In genomic region chr3:172515130-172515918, GRCh38 we compare ENCODE assay signal across 9 cellular contexts. TPM values are rescaled to one million over a fixed set of nuclear protein-coding genes. Genes with fewer than 3 reads are reported as not detected.
DNase-seq lines count a peak whose midpoint lies in the region; ATAC-seq and TF ChIP-seq lines count a peak whose summit lies in the region.
"Had no signal": no experiment of that assay in that cellular context is flagged by ENCODE, and none has a peak within 500 bp of the region (broad histone marks: within the 10 kb centered on the region; RNA-seq: fewer than 3 reads in every experiment).

No MANE protein-coding gene starts in this region.

- H4K8ac ChIP-seq in H9 (replicated peaks; ENCODE audit: insufficient read length, low read depth, low read length): no peak overlapping the region

- no peak overlapping the region for H3K23ac ChIP-seq in H9 (ENCODE audit: insufficient read length, low read depth, low read length)

- H2BK12ac ChIP-seq in H9 (ENCODE audit: insufficient read length, low read depth, low read length): no peak overlapping the region

- H2AFZ ChIP-seq in H9 (ENCODE audit: low read length): peak overlapping the region; percentile 29

- TF ChIP-seq CTCF in H9 (conservative IDR thresholded peaks at IDR 0.05) (no peak), esophagus muscularis mucosa (IDR thresholded peaks at IDR 0.05) (no peak), sigmoid colon (IDR thresholded peaks at IDR 0.05) (no peak)

- H3K27me3 ChIP-seq in H9 (ENCODE audit: insufficient read depth, low read length): no peaks in the 10 kb centered on the region
- no peaks in the 10 kb centered on the region for H3K27me3 ChIP-seq in esophagus muscularis mucosa
- no peaks in the 10 kb centered on the region for H3K27me3 ChIP-seq in sigmoid colon
- H3K27me3 ChIP-seq: testis had no signal

- H3K4me3 Mint-ChIP-seq in H9 (no peak overlapping the region), T-cell (peak overlapping the region; percentile 18 to 93 (median 49))

- no peak overlapping the region for H2AK5ac ChIP-seq in H9 (ENCODE audit: insufficient read length, low read length)

- no peak overlapping the region for H3K4me2 ChIP-seq in H9 (ENCODE audit: insufficient read depth, insufficient read length, low read length)

- TF ChIP-seq EP300 in esophagus muscularis mucosa (IDR thresholded peaks at IDR 0.05) (no peak), sigmoid colon (IDR thresholded peaks at IDR 0.05) (no peak)

- POLR2A ChIA-PET in T-cell (lab: Charles Lee): interaction anchor here in 1 of 2 donors (0.6 kb wide), 1 partner anchor 153 kb away, joined by 10 read pairs; no protein-coding TSS in a partner anchor

- no peak overlapping the region for H3K14ac ChIP-seq in H9 (ENCODE audit: insufficient read depth, low read length)

- H4K20me1 ChIP-seq in H9 (ENCODE audit: control insufficient read depth, insufficient read depth, insufficient read length): no peaks in the 10 kb centered on the region

- H2BK5ac ChIP-seq in H9 (ENCODE audit: insufficient read length, low read length): no peak overlapping the region

- no CpG with 5 or more reads among the region's 4 CpGs for WGBS in H9 (ENCODE audit: extremely low coverage, insufficient read length, low lambda C conversion rate)
- WGBS in esophagus muscularis mucosa: 30% methylated on average over 4 of the region's 4 CpGs
- 15 to 45% methylated on average over 4 of the region's 4 CpGs for WGBS in sigmoid colon, 2 donors

- no peak overlapping the region for H3K18ac ChIP-seq in H9 (ENCODE audit: insufficient read length, low read depth, low read length)

- H3K27ac ChIP-seq in H9 (ENCODE audit: insufficient read length, low read depth, low read length) (no peak overlapping the region), esophagus muscularis mucosa (replicated peaks in 1 of 4) (peak overlapping the region; percentile 49 to 73 (median 64)), sigmoid colon (peak overlapping the region; percentile 60 to 72 (median 60))

- no peaks in the 10 kb centered on the region for H3K23me2 ChIP-seq in H9 (ENCODE audit: insufficient read length, low read depth, low read length, poor library complexity, severe bottlenecking)

- ATAC-seq in T-cell (replicated peaks in 1 of 4) (no peak), HG02938 (IDR thresholded peaks at IDR 0.05; ENCODE audit: unreplicated experiment) (no peak), GM18502 (IDR thresholded peaks at IDR 0.05; ENCODE audit: poor library complexity, unreplicated experiment) (no peak)

- no peak overlapping the region for H3K4me3 ChIP-seq in esophagus muscularis mucosa
- H3K4me3 ChIP-seq in sigmoid colon: no peak overlapping the region
- H3K4me3 ChIP-seq: testis had no signal

- peaks cover 4% of the 10 kb centered on the region; the same call in 1 of the 2 replicates for H3K27me3 Mint-ChIP-seq in H9 (ENCODE audit: low read depth)
- H3K27me3 Mint-ChIP-seq in T-cell: no peaks in the 10 kb centered on the region

- no peak overlapping the region for H2BK15ac ChIP-seq in H9 (ENCODE audit: low read depth, low read length)

- H3K36me3 Mint-ChIP-seq in H9 (ENCODE audit: insufficient read depth in 1 of 3, low read depth in 3 of 3) (no peaks in the 10 kb centered on the region), T-cell (peaks cover 66% of the 10 kb centered on the region)

- H3K4me1 Mint-ChIP-seq in H9 (peaks cover 5 to 7% of the 10 kb centered on the region in 2 experiments; a peak in 1 of 4 replicates), T-cell (peaks cover 94 to 100% (median 96%) of the 10 kb centered on the region in 3 donors)

- H3K27ac Mint-ChIP-seq in H9: no peak overlapping the region
- H3K27ac Mint-ChIP-seq in T-cell: peak overlapping the region; percentile 94 to 97

- H3K36me3 ChIP-seq in esophagus muscularis mucosa: peaks cover 0 to 22% (median 8%) of the 10 kb centered on the region in 4 donors
- peaks cover 0 to 5% (median 0%) of the 10 kb centered on the region in 4 donors for H3K36me3 ChIP-seq in sigmoid colon

- no peak overlapping the region for H3K4ac ChIP-seq in H9 (ENCODE audit: low read depth, low read length)

- no peaks in the 10 kb centered on the region for H3K9me3 Mint-ChIP-seq in H9
- H3K9me3 Mint-ChIP-seq in T-cell: no peaks in the 10 kb centered on the region

- H3K9me3 ChIP-seq in H9 (ENCODE audit: control insufficient read depth, low read depth, low read length) (no peaks in the 10 kb centered on the region), esophagus muscularis mucosa (no peaks in the 10 kb centered on the region), sigmoid colon (no peaks in the 10 kb centered on the region)
- H3K9me3 ChIP-seq: testis had no signal

- no peak overlapping the region for H2BK120ac ChIP-seq in H9 (ENCODE audit: low read depth, low read length, poor library complexity, severe bottlenecking)

- no peaks in the 10 kb centered on the region for H3K79me2 ChIP-seq in H9 (ENCODE audit: insufficient read depth, low read length)

- no peak overlapping the region for H2BK20ac ChIP-seq in H9 (ENCODE audit: low read depth, low read length, poor library complexity, severe bottlenecking)

- H3T11ph ChIP-seq in H9 (ENCODE audit: low read length): no peak overlapping the region

- H3K79me1 ChIP-seq in H9 (ENCODE audit: insufficient read depth, low read depth, low read length, poor library complexity, severe bottlenecking): no peaks in the 10 kb centered on the region

- H4K91ac ChIP-seq in H9 (ENCODE audit: insufficient read length, low read depth, low read length): no peak overlapping the region

- CTCF ChIA-PET in T-cell (lab: Charles Lee): interaction anchor here (0.7 to 1.2 kb wide), 5 partner anchors 15 to 80 kb away, joined by 3 to 4 read pairs (median 3); no protein-coding TSS in a partner anchor

- H4K5ac ChIP-seq in H9 (ENCODE audit: insufficient read length, low read depth, low read length): no peak overlapping the region

- no peak overlapping the region for H3K9ac ChIP-seq in H9 (ENCODE audit: extremely low read depth, insufficient read length, low read length)

- intact Hi-C loops in esophagus muscularis mucosa (cut with DNase I): no loop called here
- intact Hi-C loops in sigmoid colon (cut with DNase I): no loop called here

- no peaks in the 10 kb centered on the region for H3K4me1 ChIP-seq in H9 (ENCODE audit: insufficient read depth, low read length)
- peaks cover 44 to 65% (median 59%) of the 10 kb centered on the region in 4 donors for H3K4me1 ChIP-seq in esophagus muscularis mucosa
- H3K4me1 ChIP-seq in sigmoid colon: peaks cover 0 to 37% (median 29%) of the 10 kb centered on the region in 4 donors

- no peak overlapping the region for H3K56ac ChIP-seq in H9 (ENCODE audit: insufficient read length, low read depth, low read length)

- DNase-seq in H9 (no peak), T-cell (no peak), esophagus muscularis mucosa (ENCODE audit: extremely low spot score) (no peak), sigmoid colon (no peak), mucosa of gallbladder (ENCODE audit: low spot score) (no peak)
- DNase-seq: NCI-H345, testis had no signal

- TF ChIP-seq POLR2A in esophagus muscularis mucosa (IDR thresholded peaks at IDR 0.05; ENCODE audit: low read depth) (no peak), sigmoid colon (IDR thresholded peaks at IDR 0.05) (no peak)

RNA-seq across cellular contexts. Expression of gene TNFSF10, which starts 7.9 kb away (rescaled TPM):
- total RNA-seq in H9 (2021) (not detected in 2 replicates), T-cell (10 to 100 TPM; 22.3 to 49.7 (median 35.8) TPM), esophagus muscularis mucosa (10 to 100 TPM; 23.3 to 31.4 (median 27.7) TPM), sigmoid colon (10 to 100 TPM; 17.9 to 36.4 (median 29.9) TPM), mucosa of gallbladder (40.3 TPM)
- 10 to 100 TPM; 37.8 to 76.8 (median 51.1) TPM for polyA plus RNA-seq in sigmoid colon

Comparison
In these comparisons a context has a peak if more than half of its experiments do, and no peak if none do; other contexts are left out.
1. H3K27ac Mint-ChIP-seq: peak in T-cell (2 of 2); none in H9 (0 of 3).
2. H3K4me3 Mint-ChIP-seq: peak in T-cell (3 of 3); none in H9 (0 of 2).
3. RNA of gene TNFSF10, which starts 7.9 kb away (total RNA-seq): 40.3 TPM in mucosa of gallbladder (single experiment), 22.3 to 49.7 TPM in T-cell, 17.9 to 36.4 TPM in sigmoid colon and 23.3 to 31.4 TPM in esophagus muscularis mucosa; not detected in H9; every median in the first group is over 10 times any median in the second.